In the genomic region with DNA sequence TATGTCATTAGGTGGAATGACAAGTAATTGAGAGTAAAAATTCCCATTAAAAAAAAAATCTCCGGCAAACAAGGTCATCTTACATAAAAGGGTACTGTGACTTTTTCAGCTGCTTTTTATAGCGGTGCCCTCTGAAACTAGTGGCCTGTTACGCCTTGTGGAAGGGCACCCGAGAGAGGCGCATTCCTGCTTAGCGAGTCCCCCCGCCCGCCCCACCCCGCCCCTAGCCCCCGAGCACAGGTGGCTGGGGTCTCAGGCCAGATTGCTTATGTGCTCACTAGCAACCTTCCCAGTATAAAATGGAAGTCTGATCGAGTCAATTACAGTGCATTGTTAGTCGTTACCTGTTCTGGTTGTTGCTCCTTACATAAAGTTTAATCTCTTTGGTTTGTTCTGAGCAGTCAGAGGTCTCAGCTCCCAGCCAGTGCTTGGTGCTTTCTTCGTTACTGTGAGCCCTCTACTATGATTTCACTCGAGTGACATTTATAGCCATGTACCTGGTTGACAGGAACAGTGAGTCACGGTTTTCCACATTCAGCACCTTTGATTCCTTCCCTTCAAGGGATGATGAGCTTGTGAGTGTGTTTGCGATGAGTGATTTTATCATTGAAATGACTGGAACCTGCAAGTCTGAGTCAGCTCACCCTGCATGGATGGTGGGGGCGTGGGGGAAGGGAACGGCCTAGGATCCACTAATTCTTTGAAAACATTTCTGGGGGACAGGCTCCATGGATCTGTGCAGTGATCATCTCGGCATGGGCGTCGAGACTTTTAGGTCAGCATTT, we compare ENCODE assay signal across 12 cellular contexts. TPM values are rescaled to one million over a fixed set of nuclear protein-coding genes. Genes with fewer than 3 reads are reported as not detected.
A peak's percentile ranks its signal among the peaks of the same experiment; 100 is the strongest.
DNase-seq lines count a peak whose midpoint lies in the region; ATAC-seq, FAIRE-seq and TF ChIP-seq lines count a peak whose summit lies in the region.
"Had no signal": no experiment of that assay in that cellular context is flagged by ENCODE, and none has a peak within 500 bp of the region (broad histone marks: within the 10 kb centered on the region; RNA-seq: fewer than 3 reads in every experiment).

No MANE protein-coding gene starts in this region.

- H4K20me1 ChIP-seq in keratinocyte (ENCODE audit: control insufficient read depth, extremely low read depth, insufficient read depth, low read length), result peaks cover 2% of the 10 kb centered on the region

- H3K27me3 Mint-ChIP-seq in activated T-helper 1 cell treated with anti-CD3 and anti-CD28 coated beads, Interleukin-12 subunit alpha, Interleukin-12 subunit beta, Interleukin-2, Interleukin-4 antibody, amounts not matched to agents 30 ng/mL and 10 ng/mL and 1 ng/mL, durations not matched to agents 14 hours and 24 hours and 36 hours (ENCODE audit: insufficient read depth), result peaks cover 3% of the 10 kb centered on the region

- no peaks in the 10 kb centered on the region for H3K9me3 Mint-ChIP-seq in activated T-helper 1 cell treated with anti-CD3 and anti-CD28 coated beads, Interleukin-12 subunit alpha, Interleukin-12 subunit beta, Interleukin-2, Interleukin-4 antibody, amounts not matched to agents 30 ng/mL and 10 ng/mL and 1 ng/mL, durations not matched to agents 14 hours and 24 hours and 36 hours

- no peak overlapping the region for H2AFZ ChIP-seq in keratinocyte (ENCODE audit: control insufficient read depth, low read length)

- dilution Hi-C loops in keratinocyte (cut with MboI; ENCODE audit: extremely low pct_ligation_motif_present, low sequenced_read_pairs), result no loop called here

- TF ChIP-seq CTCF in keratinocyte (optimal IDR thresholded peaks at IDR 0.05 in 1 of 3, IDR thresholded peaks at IDR 0.05 in 1 of 3, conservative IDR thresholded peaks at IDR 0.05 in 1 of 3; ENCODE audit: extremely low read depth in 1 of 3, insufficient read depth in 2 of 3, low read length in 3 of 3), result no peak

- DNase-seq in activated T-helper 1 cell treated with anti-CD3 and anti-CD28 coated beads, Interleukin-12 subunit alpha, Interleukin-12 subunit beta, Interleukin-2, Interleukin-4 antibody, amounts not matched to agents 30 ng/mL and 10 ng/mL and 1 ng/mL, durations not matched to agents 14 hours and 24 hours and 36 hours (ENCODE audit: low spot score), result no peak
- DNase-seq in keratinocyte (ENCODE audit: low read depth, low spot score) (peak; percentile 76), NCI-H82 (lab: John Stamatoyannopoulos, UW) (no peak), foreskin melanocyte (no peak), NCI-H2227 treated with DMSO at 0.1 percent for 48 hours (lab: John Stamatoyannopoulos, UW) (no peak)
- DNase-seq in stimulated activated CD8-positive, alpha-beta memory T cell treated with anti-CD3 and anti-CD28 coated beads, Interleukin-2, amount 100 ng/mL, for 48 hours (ENCODE audit: low read depth in 2 of 2), result peak; percentile 36 to 60
- DNase-seq: HCEC 1CT, Karpas-422, right lobe of liver, SJCRH30 had no signal

- H3K36me3 ChIP-seq in keratinocyte (ENCODE audit: control insufficient read depth in 2 of 2, extremely low read depth in 1 of 2, insufficient read depth in 2 of 2, low read length in 2 of 2), result no peaks in the 10 kb centered on the region
- H3K36me3 ChIP-seq: right lobe of liver, SJCRH30 had no signal

- H3K79me2 ChIP-seq in keratinocyte (ENCODE audit: control insufficient read depth, insufficient read depth, low read length), result no peaks in the 10 kb centered on the region

- H3K27ac Mint-ChIP-seq in activated T-helper 1 cell treated with anti-CD3 and anti-CD28 coated beads, Interleukin-12 subunit alpha, Interleukin-12 subunit beta, Interleukin-2, Interleukin-4 antibody, amounts not matched to agents 30 ng/mL and 10 ng/mL and 1 ng/mL, durations not matched to agents 14 hours and 24 hours and 36 hours, result peak overlapping the region; percentile 77

- H3K9me1 ChIP-seq in keratinocyte (ENCODE audit: control insufficient read depth, extremely low read depth, insufficient read depth, low read length), result peaks cover 2% of the 10 kb centered on the region

- no peak overlapping the region for H3K9ac ChIP-seq in keratinocyte (ENCODE audit: control insufficient read depth, extremely low read depth, insufficient read depth, low read length)

- peak; percentile 99 for FAIRE-seq in keratinocyte (lab: Jason Lieb, UNC)

- H3K4me1 ChIP-seq in keratinocyte (ENCODE audit: control insufficient read depth, extremely low read depth, insufficient read depth, low read length), result peaks cover 28% of the 10 kb centered on the region
- H3K4me1 ChIP-seq: SJCRH30 had no signal

- peak overlapping the region in 1 of 3 experiments; percentile 39 for H3K4me3 ChIP-seq in keratinocyte (ENCODE audit: control insufficient read depth in 2 of 3, extremely low read depth in 1 of 3, insufficient read depth in 2 of 3, low read depth in 1 of 3, low read length in 3 of 3)
- H3K4me3 ChIP-seq: right lobe of liver, SJCRH30 had no signal

- H3K4me1 Mint-ChIP-seq in activated T-helper 1 cell treated with anti-CD3 and anti-CD28 coated beads, Interleukin-12 subunit alpha, Interleukin-12 subunit beta, Interleukin-2, Interleukin-4 antibody, amounts not matched to agents 30 ng/mL and 10 ng/mL and 1 ng/mL, durations not matched to agents 14 hours and 24 hours and 36 hours (ENCODE audit: low read depth), result peaks cover 43% of the 10 kb centered on the region

- H3K36me3 Mint-ChIP-seq in activated T-helper 1 cell treated with anti-CD3 and anti-CD28 coated beads, Interleukin-12 subunit alpha, Interleukin-12 subunit beta, Interleukin-2, Interleukin-4 antibody, amounts not matched to agents 30 ng/mL and 10 ng/mL and 1 ng/mL, durations not matched to agents 14 hours and 24 hours and 36 hours (ENCODE audit: low read depth), result peaks cover 7% of the 10 kb centered on the region

- intact Hi-C loops in activated T-helper 1 cell treated with anti-CD3 and anti-CD28 coated beads, Interleukin-12 subunit alpha, Interleukin-12 subunit beta, Interleukin-2, Interleukin-4 antibody, amounts not matched to agents 30 ng/mL and 10 ng/mL and 1 ng/mL, durations not matched to agents 14 hours and 24 hours and 36 hours (cut with micrococcal nuclease), result loop anchor here (1.0 to 2.0 kb wide), 8 partner anchors 15 to 108 kb away; a partner anchor contains a TSS

- H3K4me2 ChIP-seq in keratinocyte (ENCODE audit: control insufficient read depth, extremely low read depth, insufficient read depth, low read depth, low read length), result peak overlapping the region; percentile 67

- H3K4me3 Mint-ChIP-seq in activated T-helper 1 cell treated with anti-CD3 and anti-CD28 coated beads, Interleukin-12 subunit alpha, Interleukin-12 subunit beta, Interleukin-2, Interleukin-4 antibody, amounts not matched to agents 30 ng/mL and 10 ng/mL and 1 ng/mL, durations not matched to agents 14 hours and 24 hours and 36 hours, result peak overlapping the region; percentile 2

- ATAC-seq in HG02759 (IDR thresholded peaks at IDR 0.05; ENCODE audit: unreplicated experiment), result no peak

- no peaks in the 10 kb centered on the region for H3K9me3 ChIP-seq in keratinocyte (ENCODE audit: control insufficient read depth, low read depth, low read length)
- H3K9me3 ChIP-seq: right lobe of liver, SJCRH30 had no signal

- no peak overlapping the region for H3K27ac ChIP-seq in keratinocyte (ENCODE audit: control insufficient read depth, insufficient read depth, low read length)
- H3K27ac ChIP-seq: right lobe of liver, SJCRH30 had no signal

- H3K27me3 ChIP-seq in keratinocyte (ENCODE audit: control insufficient read depth, extremely low read depth, insufficient read depth, low read length), result peaks cover 5% of the 10 kb centered on the region
- H3K27me3 ChIP-seq: right lobe of liver, SJCRH30 had no signal

TF ChIP-seq in PFSK-1, 5 proteins besides CTCF, POLR2A, EP300 and RAD21:
- TF ChIP-seq FOXP2 (optimal IDR thresholded peaks at IDR 0.05; ENCODE audit: borderline replicate concordance, extremely low read depth, extremely low read length, insufficient read depth) (no peak), SIN3A (IDR thresholded peaks at IDR 0.05; ENCODE audit: borderline replicate concordance, insufficient read depth, low read length) (0 out of 2 replicates have a peak, but pooled peaks have one; percentile 24)

RNA-seq across cellular contexts. Expression of a gene that starts 47.6 kb away (rescaled TPM):
- polyA plus RNA-seq in PFSK-1 (2012; ENCODE audit: insufficient read length, low read depth), result 28.5 TPM
- total RNA-seq in activated T-helper 1 cell treated with anti-CD3 and anti-CD28 coated beads, Interleukin-12 subunit alpha, Interleukin-12 subunit beta, Interleukin-2, Interleukin-4 antibody, amounts not matched to agents 30 ng/mL and 10 ng/mL and 1 ng/mL, durations not matched to agents 14 hours and 24 hours and 36 hours, result 14.4 and 17.9 TPM in 2 replicates
- 4.9 to 6.7 TPM (median 6.4 TPM) in 3 replicates for polyA plus RNA-seq in keratinocyte
- 1.6 TPM for polyA plus RNA-seq in keratinocyte (2011; ENCODE audit: low read depth)
- 4.3 and 6.5 TPM in 2 replicates for polyA plus RNA-seq in keratinocyte (2011; cell fraction: cytosol; rRNA removed)
- polyA plus RNA-seq in keratinocyte (2011; cell fraction: nucleus; rRNA removed), result 10.8 and 11.4 TPM in 2 replicates
- 4.2 and 7.0 TPM in 2 replicates for polyA plus RNA-seq in keratinocyte (2012; ENCODE audit: low replicate concordance)
- 2.9 to 5.5 TPM (median 3.6 TPM) in 3 replicates for polyA minus RNA-seq in keratinocyte
- polyA minus RNA-seq in keratinocyte (2011; cell fraction: cytosol; rRNA and poly(A)+ RNA removed), result 5.0 TPM
- polyA minus RNA-seq in keratinocyte (2011; cell fraction: nucleus; rRNA and poly(A)+ RNA removed), result 5.8 and 9.5 TPM in 2 replicates

Comparison
In these comparisons a context has a peak if more than half of its experiments do, and no peak if none do; other contexts are left out.
1. DNase-seq: peak in keratinocyte (single experiment) and stimulated activated CD8-positive, alpha-beta memory T cell treated with anti-CD3 and anti-CD28 coated beads, Interleukin-2, amount 100 ng/mL, for 48 hours (2 of 2); none in activated T-helper 1 cell treated with anti-CD3 and anti-CD28 coated beads, Interleukin-12 subunit alpha, Interleukin-12 subunit beta, Interleukin-2, Interleukin-4 antibody, amounts not matched to agents 30 ng/mL and 10 ng/mL and 1 ng/mL, durations not matched to agents 14 hours and 24 hours and 36 hours (single experiment), NCI-H82 (single experiment), foreskin melanocyte (single experiment) and NCI-H2227 treated with DMSO at 0.1 percent for 48 hours (single experiment).